20 cellular contexts compared by ENCODE assay signal in the genomic region with DNA sequence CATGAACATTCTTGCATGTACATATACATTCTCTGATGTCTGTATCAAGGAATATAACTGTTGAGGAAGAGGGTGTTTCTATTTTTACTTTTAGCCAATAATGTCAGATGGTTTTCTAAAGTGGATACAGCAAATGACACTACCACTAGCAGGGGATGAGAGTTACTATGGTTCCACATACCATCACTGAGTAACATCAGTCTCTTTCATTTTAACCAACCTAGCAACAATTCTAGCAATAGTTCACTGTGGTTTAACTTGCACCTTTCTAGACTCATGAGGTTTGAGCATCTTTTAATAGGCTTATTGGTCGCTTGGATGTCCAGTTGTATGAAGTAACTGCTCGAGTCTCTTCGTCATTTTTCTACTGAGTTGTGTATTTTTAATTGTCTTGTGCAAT.
"Had no signal": no experiment of that assay in that cellular context is flagged by ENCODE, and none has a peak within 500 bp of the region (broad histone marks: within the 10 kb centered on the region; RNA-seq: fewer than 3 reads in every experiment).

No MANE protein-coding gene starts in this region.

- H3K27me3 Mint-ChIP-seq: activated B cell treated with CpG ODN at 0.5 μM for 24 hours; natural killer cell treated with Interleukin-12 subunit alpha and Interleukin-12 subunit beta and Interleukin-15 and Interleukin-18, amount 100 ng/mL, for 72 hours; T-cell had no signal

- H3K27ac ChIP-seq: gastrocnemius medialis, left ventricle myocardium inferior, right atrium auricular region, spleen, transverse colon had no signal

- H3K4me3 ChIP-seq: gastrocnemius medialis, left ventricle myocardium inferior, lung, right atrium auricular region, spleen, transverse colon had no signal

- ATAC-seq: gastrocnemius medialis, T-cell had no signal

- H3K36me3 ChIP-seq: gastrocnemius medialis, right atrium auricular region had no signal

- H3K27ac Mint-ChIP-seq: activated B cell treated with CpG ODN at 0.5 μM for 24 hours; activated T-helper 1 cell treated with anti-CD3 and anti-CD28 coated beads, Interleukin-12 subunit alpha, Interleukin-12 subunit beta, Interleukin-2, Interleukin-4 antibody, amounts not matched to agents 30 ng/mL and 10 ng/mL and 1 ng/mL, durations not matched to agents 14 hours and 24 hours and 36 hours; natural killer cell treated with Interleukin-12 subunit alpha and Interleukin-12 subunit beta and Interleukin-15 and Interleukin-18, amount 100 ng/mL, for 72 hours; T-cell had no signal

- H3K4me3 Mint-ChIP-seq: activated B cell treated with CpG ODN at 0.5 μM for 24 hours; activated T-helper 1 cell treated with anti-CD3 and anti-CD28 coated beads, Interleukin-12 subunit alpha, Interleukin-12 subunit beta, Interleukin-2, Interleukin-4 antibody, amounts not matched to agents 30 ng/mL and 10 ng/mL and 1 ng/mL, durations not matched to agents 14 hours and 24 hours and 36 hours; natural killer cell treated with Interleukin-12 subunit alpha and Interleukin-12 subunit beta and Interleukin-15 and Interleukin-18, amount 100 ng/mL, for 72 hours; T-cell had no signal

- DNase-seq: activated B cell treated with CpG ODN at 0.5 μM for 24 hours; activated CD4-positive, alpha-beta T cell treated with anti-CD3 and anti-CD28 coated beads, Interleukin-2, amount 50 U/mL, for 4 hours; dermis blood vessel endothelial cell; effector CD4-positive, alpha-beta T cell; gastrocnemius medialis; glutamatergic neuron; left ventricle myocardium inferior; mesendoderm; spleen; stimulated activated naive CD4-positive, alpha-beta T cell treated with Interleukin-2 at 50 U/mL for 16 hours; T-cell; transverse colon had no signal

- H3K27me3 ChIP-seq: gastrocnemius medialis, right atrium auricular region, spleen, transverse colon had no signal

- FAIRE-seq: bronchial epithelial cell, colon, endometrium, islet of Langerhans had no signal

- H3K4me1 Mint-ChIP-seq: activated B cell treated with CpG ODN at 0.5 μM for 24 hours had no signal
